ENCODE assay signal across 24 cellular contexts in the genomic region with DNA sequence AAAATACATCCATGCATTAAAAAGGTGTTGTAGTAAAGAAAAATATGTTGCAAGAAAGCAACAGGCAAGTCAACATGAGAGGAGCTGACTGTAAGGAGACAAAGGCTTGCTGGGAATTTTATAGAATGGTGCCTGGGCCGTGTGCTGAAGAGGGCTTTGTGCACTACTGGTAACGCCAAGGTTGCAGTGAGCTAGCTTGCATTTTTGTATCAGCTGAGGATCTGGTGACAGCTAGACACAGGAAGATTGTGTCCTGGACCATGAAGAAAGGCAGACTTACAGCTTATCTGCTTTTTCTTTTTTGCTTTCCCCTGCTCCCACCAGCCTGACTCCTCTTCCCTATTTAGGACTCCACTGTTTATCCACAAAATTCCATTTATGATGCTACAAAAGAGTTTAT.
DNase-seq lines count a peak whose midpoint lies in the region; ATAC-seq and TF ChIP-seq lines count a peak whose summit lies in the region.
"Had no signal": no experiment of that assay in that cellular context is flagged by ENCODE, and none has a peak within 500 bp of the region (broad histone marks: within the 10 kb centered on the region; RNA-seq: fewer than 3 reads in every experiment).

No MANE protein-coding gene starts in this region.

- no peaks in the 10 kb centered on the region for H4K20me1 ChIP-seq in neural progenitor cell (ENCODE audit: low read depth)
- H4K20me1 ChIP-seq: BLaER1 had no signal

- TF ChIP-seq CTCF in neural progenitor cell (IDR thresholded peaks at IDR 0.05) = no peak

- H3K27me3 Mint-ChIP-seq in T-helper 17 cell (peaks cover 39% of the 10 kb centered on the region), neural progenitor cell (ENCODE audit: insufficient read depth, low read depth) (no peaks in the 10 kb centered on the region)

- H3K27ac ChIP-seq in neural progenitor cell (no peak overlapping the region), stomach smooth muscle (ENCODE audit: low read length) (peak overlapping the region; percentile 41)
- H3K27ac ChIP-seq: BLaER1 had no signal

- H3K36me3 Mint-ChIP-seq in T-helper 17 cell (ENCODE audit: low read depth) = no peaks in the 10 kb centered on the region
- H3K36me3 Mint-ChIP-seq in neural progenitor cell = no peaks in the 10 kb centered on the region
- H3K36me3 Mint-ChIP-seq: CD14-positive monocyte; CD4-positive, alpha-beta memory T cell; CD4-positive, CD25-positive, alpha-beta regulatory T cell; CD8-positive, alpha-beta memory T cell had no signal

- ATAC-seq in T-helper 17 cell = no peak
- ATAC-seq: GM12878 had no signal

- H3K4me1 ChIP-seq in neural progenitor cell = no peaks in the 10 kb centered on the region
- H3K4me1 ChIP-seq in stomach smooth muscle (ENCODE audit: control insufficient read depth, insufficient read depth, low read length) = peaks cover 6% of the 10 kb centered on the region
- H3K4me1 ChIP-seq: BE2C, BLaER1 had no signal

- no peak for DNase-seq in T-helper 17 cell
- DNase-seq in neural progenitor cell (ENCODE audit: low spot score) = no peak
- DNase-seq in NCI-H1105 treated with DMSO at 0.1 percent for 48 hours (lab: John Stamatoyannopoulos, UW) = no peak
- DNase-seq in NCI-H510A (lab: John Stamatoyannopoulos, UW) = no peak
- DNase-seq in activated CD8-positive, alpha-beta memory T cell treated with anti-CD3 and anti-CD28 coated beads, Interleukin-2, amount 50 U/mL, for 48 hours = no peak
- DNase-seq: 8988T; ACHN; BE2C; C1 segment of cervical spinal cord; CD4-positive, alpha-beta memory T cell; CD4-positive, CD25-positive, alpha-beta regulatory T cell; CD8-positive, alpha-beta memory T cell; COR-L47; DMS 273 treated with DMSO at 0.1 percent for 48 hours; DMS153; DMS53; DMS79; DND-41; EL; GDM1 had no signal

- peaks cover 4% of the 10 kb centered on the region for H3K9me3 Mint-ChIP-seq in neural progenitor cell

- H3K4me2 ChIP-seq in neural progenitor cell = no peak overlapping the region
- H3K4me2 ChIP-seq: BLaER1 had no signal

- H3K4me3 Mint-ChIP-seq in T-helper 17 cell (no peak overlapping the region), neural progenitor cell (no peak overlapping the region)
- H3K4me3 Mint-ChIP-seq: CD14-positive monocyte; CD4-positive, alpha-beta memory T cell; CD4-positive, CD25-positive, alpha-beta regulatory T cell; CD8-positive, alpha-beta memory T cell had no signal

- peak overlapping the region; percentile 26 for H2AFZ ChIP-seq in neural progenitor cell (replicated peaks)

- H3K9ac ChIP-seq in neural progenitor cell = no peak overlapping the region
- no peak overlapping the region for H3K9ac ChIP-seq in stomach smooth muscle (ENCODE audit: low read length in 2 of 2)
- H3K9ac ChIP-seq: BLaER1 had no signal

- H3K4me3 ChIP-seq in neural progenitor cell (no peak overlapping the region), stomach smooth muscle (ENCODE audit: low read length in 2 of 2) (no peak overlapping the region)
- H3K4me3 ChIP-seq: BLaER1, GM12878 had no signal

- peaks cover 2% of the 10 kb centered on the region for H3K4me1 Mint-ChIP-seq in T-helper 17 cell
- H3K4me1 Mint-ChIP-seq in neural progenitor cell = no peaks in the 10 kb centered on the region
- H3K4me1 Mint-ChIP-seq: CD4-positive, CD25-positive, alpha-beta regulatory T cell; CD8-positive, alpha-beta memory T cell had no signal

- H3K27me3 ChIP-seq in neural progenitor cell (no peaks in the 10 kb centered on the region), stomach smooth muscle (ENCODE audit: control insufficient read depth in 1 of 2, insufficient read depth in 2 of 2, low read length in 2 of 2) (no peaks in the 10 kb centered on the region)
- H3K27me3 ChIP-seq: BE2C, BLaER1 had no signal

- no peaks in the 10 kb centered on the region for H3K79me2 ChIP-seq in neural progenitor cell (ENCODE audit: low read depth)

- H3K36me3 ChIP-seq in neural progenitor cell (no peaks in the 10 kb centered on the region), stomach smooth muscle (ENCODE audit: control insufficient read depth in 2 of 2, insufficient read depth in 2 of 2, low read length in 2 of 2) (no peaks in the 10 kb centered on the region)
- H3K36me3 ChIP-seq: BE2C, BLaER1 had no signal

- H3F3A ChIP-seq in neural progenitor cell (ENCODE audit: low read depth) = no peaks in the 10 kb centered on the region

- H3K27ac Mint-ChIP-seq in T-helper 17 cell (peak overlapping the region; percentile 16), neural progenitor cell (no peak overlapping the region)
- H3K27ac Mint-ChIP-seq: CD14-positive monocyte; CD4-positive, alpha-beta memory T cell; CD4-positive, CD25-positive, alpha-beta regulatory T cell; CD8-positive, alpha-beta memory T cell had no signal

- H3K9me3 ChIP-seq in T-helper 17 cell (ENCODE audit: control insufficient read depth, low read length, poor library complexity, severe bottlenecking) (no peaks in the 10 kb centered on the region), neural progenitor cell (ENCODE audit: low read depth) (no peaks in the 10 kb centered on the region), stomach smooth muscle (ENCODE audit: control insufficient read depth in 2 of 2, low read length in 2 of 2) (no peaks in the 10 kb centered on the region)
- H3K9me3 ChIP-seq: BE2C had no signal
